Comparison of ENCODE assay signal across 8 cellular contexts in genomic region chr2:24046599-24046929, GRCh38. TPM values are rescaled to one million over a fixed set of nuclear protein-coding genes. Genes with fewer than 3 reads are reported as not detected.
DNase-seq lines count a peak whose midpoint lies in the region; ATAC-seq, FAIRE-seq and TF ChIP-seq lines count a peak whose summit lies in the region.

No MANE protein-coding gene starts in this region.

- H3K9me3 ChIP-seq in lower lobe of right lung = no peaks in the 10 kb centered on the region
- H3K9me3 ChIP-seq in upper lobe of left lung = no peaks in the 10 kb centered on the region

- no peaks in the 10 kb centered on the region for H3K9me3 Mint-ChIP-seq in activated naive CD4-positive, alpha-beta T cell treated with anti-CD3 and anti-CD28 coated beads, Interleukin-2, amount 50 U/mL, for 24 hours

- TF ChIP-seq POLR2A in upper lobe of left lung (IDR thresholded peaks at IDR 0.05) = no peak
- TF ChIP-seq POLR2A in H54 (IDR thresholded peaks at IDR 0.05; ENCODE audit: low read depth, low read length) = no peak

- H3K4me1 ChIP-seq in lower lobe of right lung (peaks cover 30% of the 10 kb centered on the region), upper lobe of left lung (peaks cover 16 to 42% (median 22%) of the 10 kb centered on the region in 4 donors)

- ATAC-seq in lower lobe of right lung (no peak), upper lobe of left lung (ENCODE audit: low FRiP score in 2 of 2) (no peak), left lobe of liver (no peak)

- peak overlapping the region; percentile 67 for H3K4me3 ChIP-seq in astrocyte of the cerebellum (ENCODE audit: low read depth, low read length)
- peak overlapping the region; percentile 77 for H3K4me3 ChIP-seq in lower lobe of right lung
- peak overlapping the region; percentile 86 to 96 (median 88) for H3K4me3 ChIP-seq in upper lobe of left lung

- peak overlapping the region; percentile 56 for H3K27ac ChIP-seq in lower lobe of right lung
- H3K27ac ChIP-seq in upper lobe of left lung = peak overlapping the region in 2 of 4 donors; percentile 81 to 82

- H3K27me3 Mint-ChIP-seq in activated naive CD4-positive, alpha-beta T cell treated with anti-CD3 and anti-CD28 coated beads, Interleukin-2, amount 50 U/mL, for 24 hours = peaks cover 5% of the 10 kb centered on the region

- peak overlapping the region; percentile 96 for H3K4me3 Mint-ChIP-seq in activated naive CD4-positive, alpha-beta T cell treated with anti-CD3 and anti-CD28 coated beads, Interleukin-2, amount 50 U/mL, for 24 hours

- no peak for TF ChIP-seq EP300 in upper lobe of left lung (IDR thresholded peaks at IDR 0.05)

- peaks cover 35% of the 10 kb centered on the region for H3K4me1 Mint-ChIP-seq in activated naive CD4-positive, alpha-beta T cell treated with anti-CD3 and anti-CD28 coated beads, Interleukin-2, amount 50 U/mL, for 24 hours

- 3 to 7% methylated on average over 2 of the region's 2 CpGs for WGBS in upper lobe of left lung, 2 donors

- DNase-seq in activated naive CD4-positive, alpha-beta T cell treated with Interleukin-2 at 50 U/mL for 16 hours = no peak
- DNase-seq in astrocyte of the cerebellum (ENCODE audit: low read depth) (no peak), lower lobe of right lung (no peak), upper lobe of left lung (no peak), H54 (ENCODE audit: insufficient read length, low spot score) (no peak), left lobe of liver (ENCODE audit: low spot score) (no peak), NCI-H1694 treated with DMSO at 0.1 percent for 48 hours (lab: John Stamatoyannopoulos, UW) (no peak)

- intact Hi-C loops in lower lobe of right lung (cut with DNase I) = no loop called here

- no peak overlapping the region for H3K27ac Mint-ChIP-seq in activated naive CD4-positive, alpha-beta T cell treated with anti-CD3 and anti-CD28 coated beads, Interleukin-2, amount 50 U/mL, for 24 hours

- in situ Hi-C loops in astrocyte of the cerebellum (cut with HindIII; ENCODE audit: low sequenced_read_pairs) = no loop called here

- no peaks in the 10 kb centered on the region for H3K36me3 ChIP-seq in lower lobe of right lung
- H3K36me3 ChIP-seq in upper lobe of left lung = no peaks in the 10 kb centered on the region

- TF ChIP-seq CTCF in astrocyte of the cerebellum (IDR thresholded peaks at IDR 0.05; ENCODE audit: low read depth, low read length, missing control alignments) (no peak), lower lobe of right lung (IDR thresholded peaks at IDR 0.05) (no peak), upper lobe of left lung (IDR thresholded peaks at IDR 0.05) (no peak)

- no peak for FAIRE-seq in H54 (lab: Jason Lieb, UNC)

- H3K36me3 Mint-ChIP-seq in activated naive CD4-positive, alpha-beta T cell treated with anti-CD3 and anti-CD28 coated beads, Interleukin-2, amount 50 U/mL, for 24 hours = peaks cover 4% of the 10 kb centered on the region

- no peaks in the 10 kb centered on the region for H3K27me3 ChIP-seq in lower lobe of right lung (ENCODE audit: low read depth)
- H3K27me3 ChIP-seq in upper lobe of left lung = no peaks in the 10 kb centered on the region

RNA-seq across cellular contexts. Expression of gene WDCP, which starts 0.6 kb away (rescaled TPM):
- 10.5 TPM for total RNA-seq in lower lobe of right lung
- 10 to 100 TPM in 1 of 6 donors, 1 to 10 TPM in 5; 1.0 to 10.6 (median 4.6) TPM for total RNA-seq in upper lobe of left lung
- total RNA-seq in left lobe of liver = 6.8 TPM

RNA-seq across cellular contexts. Expression of gene FKBP1B, which starts 3.0 kb away (rescaled TPM):
- 16.4 TPM for total RNA-seq in lower lobe of right lung
- total RNA-seq in upper lobe of left lung = 10 to 100 TPM in 5 of 6 donors, 1 to 10 TPM in 1; 7.3 to 27.3 (median 15.0) TPM
- total RNA-seq in left lobe of liver = 9.5 TPM

RNA-seq across cellular contexts. Expression of gene SF3B6, which starts 29.6 kb away (rescaled TPM):
- 65.5 TPM for total RNA-seq in lower lobe of right lung
- 10 to 100 TPM; 38.8 to 93.7 (median 64.7) TPM for total RNA-seq in upper lobe of left lung
- 28.1 TPM for total RNA-seq in left lobe of liver

RNA-seq across cellular contexts. Expression of gene MFSD2B, which starts 36.7 kb away (rescaled TPM):
- total RNA-seq in lower lobe of right lung (0.38 TPM), upper lobe of left lung (1 to 10 TPM in 1 of 6 donors, under 1 TPM in 4, not detected in 1; 0.40 to 1.8 (median 0.76) TPM), left lobe of liver (not detected)

RNA-seq across cellular contexts. Expression of gene TP53I3, which starts 38.1 kb away (rescaled TPM):
- 34.4 TPM for total RNA-seq in lower lobe of right lung
- total RNA-seq in upper lobe of left lung = 100 to 1,000 TPM in 1 of 6 donors, 10 to 100 TPM in 5; 27.0 to 110 (median 69.6) TPM
- total RNA-seq in left lobe of liver = 8.0 TPM
